20 cellular contexts compared by ENCODE assay signal in the genomic region with DNA sequence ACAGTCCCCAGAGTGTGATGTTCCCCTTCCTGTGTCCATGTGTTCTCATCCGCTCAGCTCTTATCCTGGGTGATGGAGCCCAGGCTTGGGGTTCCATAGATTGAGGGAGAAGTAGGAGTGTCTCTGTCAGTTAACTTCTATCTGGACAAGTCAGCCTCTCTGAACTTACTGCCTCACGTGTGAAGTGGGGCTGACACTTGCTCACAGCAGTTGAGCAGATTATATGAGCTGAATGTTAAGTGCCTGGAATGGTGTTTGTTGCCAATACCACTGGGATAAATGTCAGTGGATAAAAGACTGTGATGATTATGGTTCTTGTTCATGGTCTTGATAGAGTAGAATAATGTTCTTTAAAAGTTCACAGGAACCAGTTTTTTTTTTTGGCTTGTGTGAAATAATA. TPM values are rescaled to one million over a fixed set of nuclear protein-coding genes. Genes with fewer than 3 reads are reported as not detected.
"Had no signal": no experiment of that assay in that cellular context is flagged by ENCODE, and none has a peak within 500 bp of the region (broad histone marks: within the 10 kb centered on the region; RNA-seq: fewer than 3 reads in every experiment).

No MANE protein-coding gene starts in this region.

- ATAC-seq: effector memory CD8-positive, alpha-beta T cell; gastrocnemius medialis; left colon; stimulated activated naive B cell treated with anti-CD40 and anti-IgM and Interleukin-4, amounts not matched to agents 10 μg/mL and 1 μg/mL and 100 μg/mL, for 72 hours had no signal

- H3K27ac ChIP-seq: ascending aorta, gastrocnemius medialis, tibial nerve had no signal

- H3K9me3 ChIP-seq: ascending aorta, gastrocnemius medialis, SK-N-SH, tibial nerve had no signal

- H3K9me3 Mint-ChIP-seq: activated T-helper 2 cell treated with anti-CD3 and anti-CD28 coated beads, Interferon-gamma antibody, Interleukin-2, Interleukin-4, amounts not matched to agents 10 μg/mL and 5 μg/mL and 100 μg/mL, durations not matched to agents 14 hours and 24 hours and 36 hours; effector memory CD8-positive, alpha-beta T cell; naive B cell; stimulated activated naive B cell treated with anti-CD40 and anti-IgM and Interleukin-4, amounts not matched to agents 10 μg/mL and 1 μg/mL and 100 μg/mL, for 72 hours had no signal

- H3K27me3 Mint-ChIP-seq: effector memory CD8-positive, alpha-beta T cell; naive B cell; stimulated activated naive B cell treated with anti-CD40 and anti-IgM and Interleukin-4, amounts not matched to agents 10 μg/mL and 1 μg/mL and 100 μg/mL, for 72 hours had no signal

- H3K27me3 ChIP-seq: ascending aorta, gastrocnemius medialis, tibial nerve had no signal

- H3K4me3 ChIP-seq: ascending aorta, gastrocnemius medialis, tibial nerve had no signal

- H3K4me3 Mint-ChIP-seq: effector memory CD8-positive, alpha-beta T cell; stimulated activated naive B cell treated with anti-CD40 and anti-IgM and Interleukin-4, amounts not matched to agents 10 μg/mL and 1 μg/mL and 100 μg/mL, for 72 hours had no signal

- H3K4me1 ChIP-seq: ascending aorta, gastrocnemius medialis, tibial nerve had no signal

- DNase-seq: activated CD4-positive, CD25-positive, alpha-beta regulatory T cell treated with anti-CD3 and anti-CD28 coated beads, Interleukin-2, amount 50 U/mL, for 72 hours; activated CD8-positive, alpha-beta memory T cell treated with anti-CD3 and anti-CD28 coated beads for 24 hours; dermis blood vessel endothelial cell; effector memory CD8-positive, alpha-beta T cell; gastrocnemius medialis; left colon; naive B cell; posterior cingulate gyrus; retina; SK-N-SH; stimulated activated CD4-positive, alpha-beta T cell treated with anti-CD3 and anti-CD28 coated beads, Interleukin-2, amount 100 ng/mL, for 48 hours; stimulated activated naive B cell treated with anti-CD40 and anti-IgM and Interleukin-4, amounts not matched to agents 10 μg/mL and 1 μg/mL and 100 μg/mL, for 72 hours; substantia nigra; T-helper 1 cell; T1000 had no signal

RNA-seq across cellular contexts. Expression of gene EFCAB8, which starts 17.1 kb away (rescaled TPM):
- total RNA-seq: ascending aorta, epithelial cell of proximal tubule, gastrocnemius medialis, skeletal muscle tissue had no signal
- polyA plus RNA-seq: SK-N-SH had no signal
